In genomic region chr3:14278265-14278798, GRCh38 we compare ENCODE assay signal across 16 cellular contexts.
DNase-seq lines count a peak whose midpoint lies in the region; ATAC-seq, FAIRE-seq and TF ChIP-seq lines count a peak whose summit lies in the region.
"Had no signal": no experiment of that assay in that cellular context is flagged by ENCODE, and none has a peak within 500 bp of the region (broad histone marks: within the 10 kb centered on the region; RNA-seq: fewer than 3 reads in every experiment).

No MANE protein-coding gene starts in this region.

- H3K27me3 ChIP-seq in HL-60 (ENCODE audit: insufficient read depth, poor library complexity, severe bottlenecking), result no peaks in the 10 kb centered on the region
- no peaks in the 10 kb centered on the region for H3K27me3 ChIP-seq in K562 (ENCODE audit: control insufficient read depth in 2 of 2, insufficient read depth in 2 of 2, low read length in 2 of 2)
- peaks cover 0 to 13% (median 0%) of the 10 kb centered on the region in 7 donors for H3K27me3 ChIP-seq in spleen (replicated peaks in 1 of 7)
- H3K27me3 ChIP-seq in A673 (replicated peaks; ENCODE audit: insufficient read depth, low read depth, low read length, poor library complexity), result no peaks in the 10 kb centered on the region

- intact Hi-C loops in K562 (cut with micrococcal nuclease), result loop anchor here (5.0 kb wide), 1 partner anchor 94 kb away; no protein-coding TSS in a partner anchor
- intact Hi-C loops in spleen (cut with DNase I; ENCODE audit: low total_unique reads), result no loop called here
- intact Hi-C loops in A673 (cut with micrococcal nuclease; ENCODE audit: unreplicated experiment), result loop anchor here (5.0 kb wide), 1 partner anchor 189 kb away; no protein-coding TSS in a partner anchor

- no peak for TF ChIP-seq EP300 in K562 (IDR thresholded peaks at IDR 0.05; ENCODE audit: low read length)

- H3K9me1 ChIP-seq in K562 (ENCODE audit: control insufficient read depth, insufficient read depth, low read length), result no peaks in the 10 kb centered on the region

- BruUV-seq in K562 (replicated peaks; lab: Mats Ljungman, UMichigan) (no TSS peak), A673 (replicated peaks; lab: Mats Ljungman, UMichigan) (no TSS peak)

- in situ Hi-C loops in K562 (cut with MboI), result no loop called here

- TF ChIP-seq POLR2A in K562 (conservative IDR thresholded peaks at IDR 0.05) (no peak), spleen (IDR thresholded peaks at IDR 0.05) (no peak)

- CTCF ChIA-PET in K562 (lab: Yijun Ruan, JAX; ENCODE audit: low intra/inter-chr PET ratio), result no interaction called here
- CTCF ChIA-PET in A673 (lab: Charles Lee), result no interaction called here

- H3K4me3 ChIP-seq in HL-60 (replicated peaks; ENCODE audit: insufficient read depth, low read length) (no peak overlapping the region), K562 (no peak overlapping the region), spleen (no peak overlapping the region), A673 (ENCODE audit: low read depth, low read length, poor library complexity, severe bottlenecking) (no peak overlapping the region)
- H3K4me3 ChIP-seq: SJCRH30 had no signal

- ATAC-seq in K562, result peak; percentile 27
- ATAC-seq in GM21737 (IDR thresholded peaks at IDR 0.05; ENCODE audit: unreplicated experiment), result no peak
- ATAC-seq: CD8-positive, alpha-beta T cell had no signal

- 58% methylated on average over 7 of the region's 7 CpGs for WGBS in K562 (ENCODE audit: insufficient coverage, low coverage, missing lambda C conversion rate)
- WGBS in spleen, 5 donors, result 50 to 73% (median 68%) methylated on average over 7 of the region's 7 CpGs

- no peaks in the 10 kb centered on the region for H3K36me3 ChIP-seq in K562 (ENCODE audit: control insufficient read depth, insufficient read depth, low read length)
- no peaks in the 10 kb centered on the region for H3K36me3 ChIP-seq in spleen
- no peaks in the 10 kb centered on the region for H3K36me3 ChIP-seq in A673 (ENCODE audit: insufficient read depth, low read length, poor library complexity, severe bottlenecking)
- H3K36me3 ChIP-seq: SJCRH30 had no signal

- DNase-seq in HL-60 (ENCODE audit: low read depth in 1 of 2, low spot score in 1 of 2), result peak in 1 of 2 experiments; percentile 96
- DNase-seq in MV-4-11 (lab: John Stamatoyannopoulos, UW), result peak; percentile 73
- DNase-seq in K562 (ENCODE audit: extremely low read depth in 1 of 4, low spot score in 3 of 4), result no peak
- DNase-seq in spleen, result peak; percentile 48
- no peak for DNase-seq in A673 (ENCODE audit: low spot score)
- no peak for DNase-seq in amniotic stem cell (lab: John Stamatoyannopoulos, UW)
- DNase-seq: CD8-positive, alpha-beta T cell; DMS 273 treated with DMSO at 0.1 percent for 48 hours; IMR-90; NCI-H1105 treated with DMSO at 0.1 percent for 48 hours; NCI-H187; NCI-H2171; NCI-H510A; SJCRH30 had no signal

- H3K9ac ChIP-seq in K562 (ENCODE audit: insufficient read depth in 1 of 2, low read depth in 2 of 2, low read length in 2 of 2), result peak overlapping the region in 1 of 2 experiments; percentile 80; a peak in 2 of 4 replicates

- H3K27ac ChIP-seq in HL-60 (replicated peaks) (peak overlapping the region; percentile 91), K562 (ENCODE audit: extremely low read depth, low read depth, low read length) (no peak overlapping the region), spleen (no peak overlapping the region), A673 (ENCODE audit: low read depth, low read length, poor library complexity, severe bottlenecking) (no peak overlapping the region)
- H3K27ac ChIP-seq: SJCRH30 had no signal

- no peak for FAIRE-seq in K562 (lab: Jason Lieb, UNC)
- FAIRE-seq: H54 had no signal

- peak overlapping the region; percentile 20; the same call in 1 of the 2 replicates for H2AFZ ChIP-seq in K562 (ENCODE audit: low read depth, low read length)

- 0 out of 4 replicates have a peak, but pooled peaks of 1 of the 2 experiments have one; percentile 5 for TF ChIP-seq RAD21 in K562 (CRISPR knock-in tag; conservative IDR thresholded peaks at IDR 0.05 in 1 of 2, IDR thresholded peaks at IDR 0.05 in 1 of 2)

- no peak overlapping the region for H3K4me2 ChIP-seq in K562 (ENCODE audit: insufficient read depth, low read length)

- POLR2A ChIA-PET in K562 (lab: Yijun Ruan, JAX) (interaction anchor here (0.6 to 1.4 kb wide), 6 partner anchors 9 to 176 kb away, joined by 3 to 5 read pairs (median 3); no protein-coding TSS in a partner anchor), A673 (lab: Charles Lee; ENCODE audit: low non-redundant PET) (no interaction called here)

- no peak for TF ChIP-seq CTCF in HL-60 (IDR thresholded peaks at IDR 0.05; ENCODE audit: insufficient read depth, low read length)
- no peak for TF ChIP-seq CTCF in K562 (IDR thresholded peaks at IDR 0.05 in 2 of 3, conservative IDR thresholded peaks at IDR 0.05 in 1 of 3; ENCODE audit: insufficient read depth in 2 of 3, low read depth in 1 of 3, low read length in 3 of 3)
- no peak for TF ChIP-seq CTCF in spleen (IDR thresholded peaks at IDR 0.05 in 8 of 11, conservative IDR thresholded peaks at IDR 0.05 in 3 of 11)
- TF ChIP-seq CTCF in A673 (conservative IDR thresholded peaks at IDR 0.05; ENCODE audit: low read depth, low read length), result no peak

- no peaks in the 10 kb centered on the region for H4K20me1 ChIP-seq in K562 (replicated peaks; ENCODE audit: control insufficient read depth, insufficient read depth, low read length)

- H3K9me3 ChIP-seq in K562 (replicated peaks; ENCODE audit: control insufficient read depth, insufficient read depth, low read depth, low read length) (no peaks in the 10 kb centered on the region), spleen (no peaks in the 10 kb centered on the region), A673 (ENCODE audit: low read depth, low read length, poor library complexity, severe bottlenecking) (no peaks in the 10 kb centered on the region)

- no peaks in the 10 kb centered on the region for H3K79me2 ChIP-seq in K562 (ENCODE audit: control insufficient read depth, insufficient read depth, low read length)

- H3K4me1 ChIP-seq in K562 (replicated peaks in 1 of 2; ENCODE audit: control insufficient read depth in 2 of 2, insufficient read depth in 2 of 2, low read length in 2 of 2) (peaks cover 28 to 39% of the 10 kb centered on the region in 2 experiments), spleen (no peaks in the 10 kb centered on the region), A673 (ENCODE audit: insufficient read depth, low read length, poor library complexity, severe bottlenecking) (peaks cover 7% of the 10 kb centered on the region)

TF ChIP-seq in K562, 482 proteins besides CTCF, POLR2A, EP300 and RAD21 (continues in another document):
- TF ChIP-seq, protein P1, sequence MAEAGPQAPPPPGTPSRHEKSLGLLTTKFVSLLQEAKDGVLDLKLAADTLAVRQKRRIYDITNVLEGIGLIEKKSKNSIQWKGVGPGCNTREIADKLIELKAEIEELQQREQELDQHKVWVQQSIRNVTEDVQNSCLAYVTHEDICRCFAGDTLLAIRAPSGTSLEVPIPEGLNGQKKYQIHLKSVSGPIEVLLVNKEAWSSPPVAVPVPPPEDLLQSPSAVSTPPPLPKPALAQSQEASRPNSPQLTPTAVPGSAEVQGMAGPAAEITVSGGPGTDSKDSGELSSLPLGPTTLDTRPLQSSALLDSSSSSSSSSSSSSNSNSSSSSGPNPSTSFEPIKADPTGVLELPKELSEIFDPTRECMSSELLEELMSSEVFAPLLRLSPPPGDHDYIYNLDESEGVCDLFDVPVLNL (CRISPR knock-in tag; IDR thresholded peaks at IDR 0.05; ENCODE audit: low read depth), result no peak
- TF ChIP-seq TFAP4 (CRISPR knock-in tag; IDR thresholded peaks at IDR 0.05; ENCODE audit: borderline replicate concordance) (0 out of 2 replicates have a peak, but pooled peaks have one; percentile 31), KLF10 (CRISPR knock-in tag; IDR thresholded peaks at IDR 0.05) (no peak), ZBTB17 (CRISPR knock-in tag; IDR thresholded peaks at IDR 0.05) (no peak), HCFC1 (IDR thresholded peaks at IDR 0.05; ENCODE audit: low read depth, low read length) (no peak; the same call in 1 of the 2 replicates), ZNF445 (CRISPR knock-in tag; IDR thresholded peaks at IDR 0.05; ENCODE audit: low read depth) (no peak), TAF7 (tag; IDR thresholded peaks at IDR 0.05) (no peak), NFIC (IDR thresholded peaks at IDR 0.05) (0 out of 2 replicates have a peak, but pooled peaks have one; percentile 9), ELF1 (tag; IDR thresholded peaks at IDR 0.05) (no peak), ZNF134 (CRISPR knock-in tag; conservative IDR thresholded peaks at IDR 0.05) (no peak), ATF1 (CRISPR knock-in tag; IDR thresholded peaks at IDR 0.05) (no peak), ATF1 (tag; IDR thresholded peaks at IDR 0.05) (0 out of 2 replicates have a peak, but pooled peaks have one; percentile 13), E2F1 (CRISPR knock-in tag; IDR thresholded peaks at IDR 0.05) (no peak), MYBL2 (IDR thresholded peaks at IDR 0.05; ENCODE audit: low read depth) (no peak), MYBL2 (CRISPR knock-in tag; IDR thresholded peaks at IDR 0.05; ENCODE audit: borderline replicate concordance) (no peak), SREBF2 (CRISPR knock-in tag; IDR thresholded peaks at IDR 0.05) (no peak), SUPT5H (IDR thresholded peaks at IDR 0.05) (no peak)

Comparison
In these comparisons a context has a peak if more than half of its experiments do, and no peak if none do; other contexts are left out.
1. DNase-seq: peak in MV-4-11 (single experiment) and spleen (single experiment); none in K562 (0 of 4), A673 (single experiment) and amniotic stem cell (single experiment).